In genomic region chr20:3194617-3195280, GRCh38 we compare ENCODE assay signal across 23 cellular contexts. TPM values are rescaled to one million over a fixed set of nuclear protein-coding genes. Genes with fewer than 3 reads are reported as not detected.
DNase-seq lines count a peak whose midpoint lies in the region; ATAC-seq and TF ChIP-seq lines count a peak whose summit lies in the region.
"Had no signal": no experiment of that assay in that cellular context is flagged by ENCODE, and none has a peak within 500 bp of the region (broad histone marks: within the 10 kb centered on the region; RNA-seq: fewer than 3 reads in every experiment).

No MANE protein-coding gene starts in this region.

- POLR2A ChIA-PET in activated CD4-positive, alpha-beta T cell treated with anti-CD3 and anti-CD28 coated beads for 36 hours (lab: Charles Lee), result no interaction called here
- POLR2A ChIA-PET in naive thymus-derived CD4-positive, alpha-beta T cell (lab: Charles Lee), result interaction anchor here (0.8 kb wide), 1 partner anchor 9 kb away, joined by 3 read pairs; no protein-coding TSS in a partner anchor
- POLR2A ChIA-PET in CD8-positive, alpha-beta T cell (lab: Charles Lee), result no interaction called here

- no peak overlapping the region for H3K27ac ChIP-seq in naive thymus-derived CD4-positive, alpha-beta T cell (ENCODE audit: low read depth, low read length)
- H3K27ac ChIP-seq in CD8-positive, alpha-beta T cell (ENCODE audit: low read depth, low read length), result no peak overlapping the region
- H3K27ac ChIP-seq: heart right ventricle, right lobe of liver had no signal

- H3K9me3 Mint-ChIP-seq in activated CD4-positive, alpha-beta T cell treated with anti-CD3 and anti-CD28 coated beads for 36 hours (ENCODE audit: low read depth), result no peaks in the 10 kb centered on the region
- no peaks in the 10 kb centered on the region for H3K9me3 Mint-ChIP-seq in activated T-helper 17 cell treated with anti-CD3 and anti-CD28 coated beads, Interleukin-2, amount 50 U/mL, for 72 hours
- no peaks in the 10 kb centered on the region for H3K9me3 Mint-ChIP-seq in naive thymus-derived CD4-positive, alpha-beta T cell
- no peaks in the 10 kb centered on the region for H3K9me3 Mint-ChIP-seq in natural killer cell treated with Interleukin-12 subunit alpha and Interleukin-12 subunit beta and Interleukin-15 and Interleukin-18, amount 100 ng/mL, for 72 hours
- no peaks in the 10 kb centered on the region for H3K9me3 Mint-ChIP-seq in CD8-positive, alpha-beta T cell
- H3K9me3 Mint-ChIP-seq: mesothelial cell of epicardium had no signal

- H3K4me3 ChIP-seq in H7 (ENCODE audit: insufficient read depth, low read depth, low read length), result no peak overlapping the region
- no peak overlapping the region for H3K4me3 ChIP-seq in naive thymus-derived CD4-positive, alpha-beta T cell (ENCODE audit: low read length)
- H3K4me3 ChIP-seq in CD8-positive, alpha-beta T cell (ENCODE audit: low read depth, low read length), result no peak overlapping the region
- H3K4me3 ChIP-seq: heart right ventricle, right lobe of liver had no signal

- no peak overlapping the region for H3K4me3 Mint-ChIP-seq in activated CD4-positive, alpha-beta T cell treated with anti-CD3 and anti-CD28 coated beads for 36 hours
- no peak overlapping the region for H3K4me3 Mint-ChIP-seq in activated T-helper 17 cell treated with anti-CD3 and anti-CD28 coated beads, Interleukin-2, amount 50 U/mL, for 72 hours
- no peak overlapping the region for H3K4me3 Mint-ChIP-seq in naive thymus-derived CD4-positive, alpha-beta T cell
- H3K4me3 Mint-ChIP-seq in natural killer cell treated with Interleukin-12 subunit alpha and Interleukin-12 subunit beta and Interleukin-15 and Interleukin-18, amount 100 ng/mL, for 72 hours, result no peak overlapping the region
- no peak overlapping the region for H3K4me3 Mint-ChIP-seq in CD8-positive, alpha-beta T cell
- H3K4me3 Mint-ChIP-seq: mesothelial cell of epicardium had no signal

- H3K27me3 ChIP-seq in H7 (ENCODE audit: control insufficient read depth, insufficient read depth, low read length), result no peaks in the 10 kb centered on the region
- no peaks in the 10 kb centered on the region for H3K27me3 ChIP-seq in naive thymus-derived CD4-positive, alpha-beta T cell (ENCODE audit: control insufficient read depth in 2 of 2, insufficient read depth in 2 of 2, low read length in 2 of 2)
- H3K27me3 ChIP-seq in CD8-positive, alpha-beta T cell (ENCODE audit: insufficient read depth, low read length), result no peaks in the 10 kb centered on the region
- H3K27me3 ChIP-seq: BE2C, heart right ventricle, right lobe of liver had no signal

- H3K27me3 Mint-ChIP-seq in activated CD4-positive, alpha-beta T cell treated with anti-CD3 and anti-CD28 coated beads for 36 hours, result no peaks in the 10 kb centered on the region
- no peaks in the 10 kb centered on the region for H3K27me3 Mint-ChIP-seq in activated T-helper 17 cell treated with anti-CD3 and anti-CD28 coated beads, Interleukin-2, amount 50 U/mL, for 72 hours
- no peaks in the 10 kb centered on the region for H3K27me3 Mint-ChIP-seq in naive thymus-derived CD4-positive, alpha-beta T cell
- H3K27me3 Mint-ChIP-seq in natural killer cell treated with Interleukin-12 subunit alpha and Interleukin-12 subunit beta and Interleukin-15 and Interleukin-18, amount 100 ng/mL, for 72 hours, result no peaks in the 10 kb centered on the region
- H3K27me3 Mint-ChIP-seq in CD8-positive, alpha-beta T cell (ENCODE audit: low read depth), result no peaks in the 10 kb centered on the region
- H3K27me3 Mint-ChIP-seq: progenitor cell of endocrine pancreas had no signal

- peaks cover 15% of the 10 kb centered on the region for H3K4me1 Mint-ChIP-seq in activated CD4-positive, alpha-beta T cell treated with anti-CD3 and anti-CD28 coated beads for 36 hours
- H3K4me1 Mint-ChIP-seq in activated T-helper 17 cell treated with anti-CD3 and anti-CD28 coated beads, Interleukin-2, amount 50 U/mL, for 72 hours, result peaks cover 9% of the 10 kb centered on the region
- peaks cover 0 to 16% (median 11%) of the 10 kb centered on the region in 7 donors for H3K4me1 Mint-ChIP-seq in naive thymus-derived CD4-positive, alpha-beta T cell
- peaks cover 6 to 17% of the 10 kb centered on the region in 2 donors for H3K4me1 Mint-ChIP-seq in natural killer cell treated with Interleukin-12 subunit alpha and Interleukin-12 subunit beta and Interleukin-15 and Interleukin-18, amount 100 ng/mL, for 72 hours (ENCODE audit: low read depth in 2 of 2)
- H3K4me1 Mint-ChIP-seq in CD8-positive, alpha-beta T cell (ENCODE audit: low read depth), result peaks cover 9% of the 10 kb centered on the region
- H3K4me1 Mint-ChIP-seq: mesothelial cell of epicardium had no signal

- peak; percentile 6 for ATAC-seq in activated CD4-positive, alpha-beta T cell treated with anti-CD3 and anti-CD28 coated beads for 36 hours
- no peak for ATAC-seq in activated T-helper 17 cell treated with anti-CD3 and anti-CD28 coated beads, Interleukin-2, amount 50 U/mL, for 72 hours (replicated peaks)
- ATAC-seq in naive thymus-derived CD4-positive, alpha-beta T cell, result no peak
- no peak for ATAC-seq in natural killer cell treated with Interleukin-12 subunit alpha and Interleukin-12 subunit beta and Interleukin-15 and Interleukin-18, amount 100 ng/mL, for 72 hours
- ATAC-seq in CD8-positive, alpha-beta T cell, result no peak
- ATAC-seq: heart right ventricle, right lobe of liver had no signal

- no peaks in the 10 kb centered on the region for H3K9me3 ChIP-seq in naive thymus-derived CD4-positive, alpha-beta T cell (ENCODE audit: control insufficient read depth in 2 of 3, low read length in 3 of 3)
- no peaks in the 10 kb centered on the region for H3K9me3 ChIP-seq in CD8-positive, alpha-beta T cell (ENCODE audit: low read length)
- H3K9me3 ChIP-seq: BE2C, Caco-2, heart right ventricle, right lobe of liver had no signal

- peaks cover 51% of the 10 kb centered on the region for H3K36me3 ChIP-seq in H7 (replicated peaks; ENCODE audit: control insufficient read depth, insufficient read depth, low read length)
- H3K36me3 ChIP-seq in naive thymus-derived CD4-positive, alpha-beta T cell (ENCODE audit: control insufficient read depth in 2 of 3, insufficient read depth in 3 of 3, low read length in 3 of 3), result peaks cover 0 to 87% (median 42%) of the 10 kb centered on the region in 3 experiments
- H3K36me3 ChIP-seq in CD8-positive, alpha-beta T cell (ENCODE audit: insufficient read depth, low read length), result peaks cover 57% of the 10 kb centered on the region

- H3K4me1 ChIP-seq in naive thymus-derived CD4-positive, alpha-beta T cell (ENCODE audit: control insufficient read depth in 2 of 2, insufficient read depth in 2 of 2, low read length in 2 of 2), result no peaks in the 10 kb centered on the region
- no peaks in the 10 kb centered on the region for H3K4me1 ChIP-seq in CD8-positive, alpha-beta T cell (ENCODE audit: insufficient read depth, low read length)
- H3K4me1 ChIP-seq: BE2C, Caco-2, heart right ventricle, right lobe of liver had no signal

- intact Hi-C loops in activated CD4-positive, alpha-beta T cell treated with anti-CD3 and anti-CD28 coated beads for 36 hours (cut with DNase I, micrococcal nuclease), result no loop called here
- intact Hi-C loops in naive thymus-derived CD4-positive, alpha-beta T cell (cut with micrococcal nuclease), result no loop called here
- intact Hi-C loops in CD8-positive, alpha-beta T cell (cut with DNase I, micrococcal nuclease), result no loop called here

- peak overlapping the region; percentile 31 for H3K27ac Mint-ChIP-seq in activated CD4-positive, alpha-beta T cell treated with anti-CD3 and anti-CD28 coated beads for 36 hours
- H3K27ac Mint-ChIP-seq in activated T-helper 17 cell treated with anti-CD3 and anti-CD28 coated beads, Interleukin-2, amount 50 U/mL, for 72 hours, result peak overlapping the region; percentile 70
- H3K27ac Mint-ChIP-seq in naive thymus-derived CD4-positive, alpha-beta T cell, result peak overlapping the region in 5 of 9 donors; percentile 52 to 78 (median 74)
- no peak overlapping the region for H3K27ac Mint-ChIP-seq in natural killer cell treated with Interleukin-12 subunit alpha and Interleukin-12 subunit beta and Interleukin-15 and Interleukin-18, amount 100 ng/mL, for 72 hours
- H3K27ac Mint-ChIP-seq in CD8-positive, alpha-beta T cell, result no peak overlapping the region
- H3K27ac Mint-ChIP-seq: mesothelial cell of epicardium, progenitor cell of endocrine pancreas had no signal

- peaks cover 59% of the 10 kb centered on the region for H3K36me3 Mint-ChIP-seq in activated CD4-positive, alpha-beta T cell treated with anti-CD3 and anti-CD28 coated beads for 36 hours (ENCODE audit: low read depth)
- peaks cover 100% of the 10 kb centered on the region for H3K36me3 Mint-ChIP-seq in activated T-helper 17 cell treated with anti-CD3 and anti-CD28 coated beads, Interleukin-2, amount 50 U/mL, for 72 hours (ENCODE audit: low read depth)
- peaks cover 6 to 46% (median 28%) of the 10 kb centered on the region in 5 donors for H3K36me3 Mint-ChIP-seq in naive thymus-derived CD4-positive, alpha-beta T cell
- peaks cover 9% of the 10 kb centered on the region for H3K36me3 Mint-ChIP-seq in natural killer cell treated with Interleukin-12 subunit alpha and Interleukin-12 subunit beta and Interleukin-15 and Interleukin-18, amount 100 ng/mL, for 72 hours
- peaks cover 85% of the 10 kb centered on the region for H3K36me3 Mint-ChIP-seq in CD8-positive, alpha-beta T cell

- CTCF ChIA-PET in activated CD4-positive, alpha-beta T cell treated with anti-CD3 and anti-CD28 coated beads for 36 hours (lab: Charles Lee), result no interaction called here
- CTCF ChIA-PET in naive thymus-derived CD4-positive, alpha-beta T cell (lab: Charles Lee), result no interaction called here
- CTCF ChIA-PET in CD8-positive, alpha-beta T cell (lab: Charles Lee), result interaction anchor here (2.3 kb wide), 1 partner anchor 24 kb away, joined by 6 read pairs; no protein-coding TSS in a partner anchor

- no peak for TF ChIP-seq CTCF in CD8-positive, alpha-beta T cell (IDR thresholded peaks at IDR 0.05)

- DNase-seq in activated CD4-positive, alpha-beta T cell treated with anti-CD3 and anti-CD28 coated beads for 36 hours, result no peak
- no peak for DNase-seq in activated CD4-positive, alpha-beta T cell treated with anti-CD3 and anti-CD28 coated beads for 48 hours
- peak; percentile 18 for DNase-seq in H7
- DNase-seq in naive thymus-derived CD4-positive, alpha-beta T cell, result no peak
- no peak for DNase-seq in natural killer cell treated with Interleukin-12 subunit alpha and Interleukin-12 subunit beta and Interleukin-15 and Interleukin-18, amount 100 ng/mL, for 72 hours (ENCODE audit: low spot score)
- DNase-seq in stimulated activated CD8-positive, alpha-beta memory T cell treated with anti-CD3 and anti-CD28 coated beads, Interleukin-4, amount 100 ng/mL, for 48 hours, result no peak
- no peak for DNase-seq in CD8-positive, alpha-beta T cell
- DNase-seq: activated naive CD4-positive, alpha-beta T cell; BE2C; Caco-2; DND-41; heart right ventricle; NCI-H1436 treated with DMSO at 0.1 percent for 48 hours; NCI-H69; SIG-M5; stimulated activated CD4-positive, alpha-beta T cell treated with anti-CD3 and anti-CD28 coated beads, Interleukin-12 subunit alpha, Interleukin-12 subunit beta, amount 100 ng/mL, for 4 hours; stimulated activated CD4-positive, alpha-beta T cell treated with anti-CD3 and anti-CD28 coated beads, Interleukin-4, amount 100 ng/mL, for 1 hour; T-helper 9 cell; trophoblast cell had no signal

RNA-seq across cellular contexts. Expression of gene DDRGK1, which starts 9.7 kb away (rescaled TPM):
- total RNA-seq in activated CD4-positive, alpha-beta T cell treated with anti-CD3 and anti-CD28 coated beads for 36 hours, result 10 to 100 TPM; 49.3 to 52.2 TPM
- 38.5 and 46.5 TPM in 2 replicates for total RNA-seq in H7 (2014; rRNA removed; shearing (Covaris generic))
- total RNA-seq in activated T-helper 17 cell treated with anti-CD3 and anti-CD28 coated beads, Interleukin-2, amount 50 U/mL, for 72 hours, result 10 to 100 TPM; 67.7 to 71.2 TPM
- total RNA-seq in naive thymus-derived CD4-positive, alpha-beta T cell, result 10 to 100 TPM; 39.4 to 60.3 (median 46.6) TPM
- polyA plus RNA-seq in naive thymus-derived CD4-positive, alpha-beta T cell, result 10 to 100 TPM; 40.6 to 58.0 TPM
- 10 to 100 TPM; 78.5 to 87.1 TPM for total RNA-seq in natural killer cell treated with Interleukin-12 subunit alpha and Interleukin-12 subunit beta and Interleukin-15 and Interleukin-18, amount 100 ng/mL, for 72 hours
- 10 to 100 TPM; 40.6 to 43.5 TPM for total RNA-seq in CD8-positive, alpha-beta T cell

RNA-seq across cellular contexts. Expression of gene ITPA, which starts 14.5 kb away (rescaled TPM):
- 10 to 100 TPM; 32.7 to 67.5 TPM for total RNA-seq in activated CD4-positive, alpha-beta T cell treated with anti-CD3 and anti-CD28 coated beads for 36 hours
- 140 and 147 TPM in 2 replicates for total RNA-seq in H7 (2014; rRNA removed; shearing (Covaris generic))
- 10 to 100 TPM; 45.0 to 85.6 TPM for total RNA-seq in activated T-helper 17 cell treated with anti-CD3 and anti-CD28 coated beads, Interleukin-2, amount 50 U/mL, for 72 hours
- total RNA-seq in naive thymus-derived CD4-positive, alpha-beta T cell, result 10 to 100 TPM; 37.7 to 71.2 (median 43.5) TPM
- 10 to 100 TPM; 50.1 to 62.3 TPM for polyA plus RNA-seq in naive thymus-derived CD4-positive, alpha-beta T cell
- total RNA-seq in natural killer cell treated with Interleukin-12 subunit alpha and Interleukin-12 subunit beta and Interleukin-15 and Interleukin-18, amount 100 ng/mL, for 72 hours, result 10 to 100 TPM; 94.3 to 94.7 TPM
- total RNA-seq in CD8-positive, alpha-beta T cell, result 10 to 100 TPM; 19.4 to 21.3 TPM

RNA-seq across cellular contexts. Expression of gene LZTS3, which starts 21.4 kb away (rescaled TPM):
- total RNA-seq in activated CD4-positive, alpha-beta T cell treated with anti-CD3 and anti-CD28 coated beads for 36 hours, result under 1 TPM; 0.87 to 0.88 TPM
- 10.2 and 11.0 TPM in 2 replicates for total RNA-seq in H7 (2014; rRNA removed; shearing (Covaris generic))
- total RNA-seq in activated T-helper 17 cell treated with anti-CD3 and anti-CD28 coated beads, Interleukin-2, amount 50 U/mL, for 72 hours, result 1 to 10 TPM in 1 of 2 donors, under 1 TPM in 1; 0.82 to 3.1 TPM
- total RNA-seq in naive thymus-derived CD4-positive, alpha-beta T cell, result 10 to 100 TPM in 4 of 5 experiments, under 1 TPM in 1; 0.73 to 34.6 (median 22.0) TPM
- 1 to 10 TPM; 4.4 to 4.8 TPM for polyA plus RNA-seq in naive thymus-derived CD4-positive, alpha-beta T cell
- under 1 TPM; 0.56 to 0.62 TPM for total RNA-seq in natural killer cell treated with Interleukin-12 subunit alpha and Interleukin-12 subunit beta and Interleukin-15 and Interleukin-18, amount 100 ng/mL, for 72 hours
- 10 to 100 TPM; 37.4 to 41.9 TPM for total RNA-seq in CD8-positive, alpha-beta T cell

RNA-seq across cellular contexts. Expression of gene FASTKD5, which starts 35.1 kb away (rescaled TPM):
- 10 to 100 TPM; 22.6 TPM for total RNA-seq in activated CD4-positive, alpha-beta T cell treated with anti-CD3 and anti-CD28 coated beads for 36 hours
- 20.4 and 22.0 TPM in 2 replicates for total RNA-seq in H7 (2014; rRNA removed; shearing (Covaris generic))
- 10 to 100 TPM; 20.4 to 32.9 TPM for total RNA-seq in activated T-helper 17 cell treated with anti-CD3 and anti-CD28 coated beads, Interleukin-2, amount 50 U/mL, for 72 hours
- total RNA-seq in naive thymus-derived CD4-positive, alpha-beta T cell, result 10 to 100 TPM; 24.5 to 41.9 (median 30.6) TPM
- polyA plus RNA-seq in naive thymus-derived CD4-positive, alpha-beta T cell, result 10 to 100 TPM; 21.2 to 26.3 TPM
- total RNA-seq in natural killer cell treated with Interleukin-12 subunit alpha and Interleukin-12 subunit beta and Interleukin-15 and Interleukin-18, amount 100 ng/mL, for 72 hours, result 10 to 100 TPM; 27.1 to 27.8 TPM
- total RNA-seq in CD8-positive, alpha-beta T cell, result 10 to 100 TPM; 34.7 to 35.7 TPM

RNA-seq across cellular contexts. Expression of gene UBOX5, which starts 35.1 kb away (rescaled TPM):
- total RNA-seq in activated CD4-positive, alpha-beta T cell treated with anti-CD3 and anti-CD28 coated beads for 36 hours, result 1 to 10 TPM; 4.9 to 5.5 TPM
- 6.4 and 6.9 TPM in 2 replicates for total RNA-seq in H7 (2014; rRNA removed; shearing (Covaris generic))
- 1 to 10 TPM; 6.5 to 7.0 TPM for total RNA-seq in activated T-helper 17 cell treated with anti-CD3 and anti-CD28 coated beads, Interleukin-2, amount 50 U/mL, for 72 hours
- 10 to 100 TPM in 2 of 5 experiments, 1 to 10 TPM in 3; 8.3 to 13.8 (median 9.5) TPM for total RNA-seq in naive thymus-derived CD4-positive, alpha-beta T cell
- 1 to 10 TPM; 5.8 to 8.7 TPM for polyA plus RNA-seq in naive thymus-derived CD4-positive, alpha-beta T cell
- total RNA-seq in natural killer cell treated with Interleukin-12 subunit alpha and Interleukin-12 subunit beta and Interleukin-15 and Interleukin-18, amount 100 ng/mL, for 72 hours, result 1 to 10 TPM; 7.6 to 9.3 TPM
- total RNA-seq in CD8-positive, alpha-beta T cell, result 10 to 100 TPM; 13.2 to 14.7 TPM

Comparison
In these comparisons a context has a peak if more than half of its experiments do, and no peak if none do; other contexts are left out.
1. H3K27ac Mint-ChIP-seq: peak in activated CD4-positive, alpha-beta T cell treated with anti-CD3 and anti-CD28 coated beads for 36 hours (single experiment), activated T-helper 17 cell treated with anti-CD3 and anti-CD28 coated beads, Interleukin-2, amount 50 U/mL, for 72 hours (single experiment) and naive thymus-derived CD4-positive, alpha-beta T cell (5 of 9); none in natural killer cell treated with Interleukin-12 subunit alpha and Interleukin-12 subunit beta and Interleukin-15 and Interleukin-18, amount 100 ng/mL, for 72 hours (0 of 2) and CD8-positive, alpha-beta T cell (single experiment).